In the genomic region with DNA sequence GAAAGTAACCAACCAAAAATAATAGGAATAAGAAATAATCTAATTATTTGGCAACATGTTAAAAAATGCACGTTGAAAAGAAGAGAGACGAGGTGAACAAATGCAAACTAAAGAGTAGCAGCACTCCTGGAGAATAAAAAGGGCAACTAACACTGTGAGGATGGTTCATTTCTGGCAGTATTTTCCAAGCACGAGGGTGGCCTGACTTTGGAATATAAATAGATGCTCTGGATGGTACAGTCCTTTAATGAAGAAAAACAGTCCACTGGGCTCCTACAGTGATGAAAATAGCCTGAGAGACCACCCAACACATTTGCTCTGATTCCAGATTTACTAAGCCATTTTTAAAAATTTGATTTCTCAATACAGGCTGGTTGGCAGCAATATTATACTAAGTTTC, we compare ENCODE assay signal across 9 cellular contexts.
"Had no signal": no experiment of that assay in that cellular context is flagged by ENCODE, and none has a peak within 500 bp of the region (broad histone marks: within the 10 kb centered on the region; RNA-seq: fewer than 3 reads in every experiment).

No MANE protein-coding gene starts in this region.

- H3K9me3 ChIP-seq: HAP-1 had no signal

- H3K4me3 ChIP-seq: GM23248, GM23338, HAP-1 had no signal

- H3K27ac ChIP-seq: GM23248 had no signal

- DNase-seq: GM23248, GOT3, H7, H9, HCEC 1CT, HFFc6 had no signal

- ATAC-seq: GM23338, HCT116 had no signal

- H3K36me3 ChIP-seq: HAP-1 had no signal

- H3K4me1 ChIP-seq: HAP-1 had no signal
